8 cellular contexts compared by ENCODE assay signal in genomic region chr17:51322390-51323029, GRCh38.
DNase-seq lines count a peak whose midpoint lies in the region; ATAC-seq and TF ChIP-seq lines count a peak whose summit lies in the region.

No MANE protein-coding gene starts in this region.

- no peaks in the 10 kb centered on the region for H3K4me1 ChIP-seq in liver (ENCODE audit: control insufficient read depth in 4 of 4, insufficient read depth in 4 of 4, low read length in 3 of 4)

- H3K4me3 ChIP-seq in WERI-Rb-1 (ENCODE audit: low read depth, low read length) (no peak overlapping the region), liver (ENCODE audit: low read depth in 1 of 3, low read length in 3 of 3) (no peak overlapping the region)

- H3K27me3 ChIP-seq in WERI-Rb-1 (ENCODE audit: insufficient read depth, low read depth, severe bottlenecking) (no peaks in the 10 kb centered on the region), liver (ENCODE audit: control insufficient read depth in 4 of 4, insufficient read depth in 4 of 4, low read length in 3 of 4) (no peaks in the 10 kb centered on the region)

- in situ Hi-C loops in ACHN (cut with HindIII; ENCODE audit: low pct_ligation_motif_present, low pct_unique_long_range_greater_than_20kb, low sequenced_read_pairs): no loop called here

- 47% methylated on average over 3 of the region's 3 CpGs for WGBS in liver

- peaks cover 13% of the 10 kb centered on the region for H3K9me3 ChIP-seq in WERI-Rb-1 (ENCODE audit: severe bottlenecking)
- peaks cover 0 to 6% (median 2%) of the 10 kb centered on the region in 4 donors for H3K9me3 ChIP-seq in liver (ENCODE audit: control insufficient read depth in 4 of 4, low read length in 3 of 4)

- TF ChIP-seq CTCF in GM12874 (IDR thresholded peaks at IDR 0.05; ENCODE audit: insufficient read depth, low read depth, low read length): peak; percentile 51
- TF ChIP-seq CTCF in WERI-Rb-1 (IDR thresholded peaks at IDR 0.05; ENCODE audit: low read depth, low read length): peak; percentile 93
- peak; percentile 16 for TF ChIP-seq CTCF in liver (IDR thresholded peaks at IDR 0.05; ENCODE audit: low read depth, low read length, missing input control)

- H3K27ac ChIP-seq in WERI-Rb-1 (no peak overlapping the region), liver (ENCODE audit: low read depth in 1 of 2, low read length in 2 of 2) (no peak overlapping the region)

- DNase-seq in ACHN (peak; percentile 62), Kasumi-1 (lab: John Stamatoyannopoulos, UW) (peak; percentile 88 to 90), WERI-Rb-1 (peak; percentile 20)

- H3K36me3 ChIP-seq in WERI-Rb-1 (no peaks in the 10 kb centered on the region), liver (ENCODE audit: control insufficient read depth in 4 of 4, insufficient read depth in 3 of 4, low read depth in 1 of 4, low read length in 3 of 4) (no peaks in the 10 kb centered on the region)

- peak; percentile 58 to 61 for TF ChIP-seq RAD21 in liver (IDR thresholded peaks at IDR 0.05)

- ATAC-seq in HG03045 (IDR thresholded peaks at IDR 0.05; ENCODE audit: unreplicated experiment) (no peak), HG02852 (IDR thresholded peaks at IDR 0.05; ENCODE audit: unreplicated experiment) (no peak), GM19397 (IDR thresholded peaks at IDR 0.05; ENCODE audit: unreplicated experiment) (no peak)

- no peak overlapping the region for H3K9ac ChIP-seq in liver (ENCODE audit: low read depth in 1 of 2, low read length in 2 of 2)

TF ChIP-seq in liver, 16 proteins besides CTCF, POLR2A, EP300 and RAD21:
- peak; percentile 40 for TF ChIP-seq FOXA1 (IDR thresholded peaks at IDR 0.05)
- TF ChIP-seq FOXA2 (IDR thresholded peaks at IDR 0.05): peak; percentile 38
- no peak for TF ChIP-seq HNF4G (IDR thresholded peaks at IDR 0.05)

Comparison
In these comparisons a context has a peak if more than half of its experiments do, and no peak if none do; other contexts are left out.
1. DNase-seq: peak in every context shown above with its lines; median percentile 89 in Kasumi-1; 62 in ACHN; 20 in WERI-Rb-1.
2. CTCF ChIP-seq: peak in every context shown above with its lines; median percentile 93 in WERI-Rb-1; 51 in GM12874; 16 in liver.